19 cellular contexts compared by ENCODE assay signal in genomic region chr2:141306368-141306767, GRCh38.
DNase-seq lines count a peak whose midpoint lies in the region; ATAC-seq, FAIRE-seq and TF ChIP-seq lines count a peak whose summit lies in the region.
"Had no signal": no experiment of that assay in that cellular context is flagged by ENCODE, and none has a peak within 500 bp of the region (broad histone marks: within the 10 kb centered on the region; RNA-seq: fewer than 3 reads in every experiment).

No MANE protein-coding gene starts in this region.

- H3K4me1 ChIP-seq in A549 (no peaks in the 10 kb centered on the region), K562 (replicated peaks in 1 of 2; ENCODE audit: control insufficient read depth in 2 of 2, insufficient read depth in 2 of 2, low read length in 2 of 2) (no peaks in the 10 kb centered on the region), hepatocyte (ENCODE audit: insufficient read depth) (no peaks in the 10 kb centered on the region)
- H3K4me1 ChIP-seq: BE2C, BLaER1 had no signal

- H3K9me2 ChIP-seq in hepatocyte (replicated peaks; ENCODE audit: insufficient read depth): no peaks in the 10 kb centered on the region

- TF ChIP-seq CTCF in A549 (IDR thresholded peaks at IDR 0.05) (no peak), K562 (IDR thresholded peaks at IDR 0.05 in 2 of 3, conservative IDR thresholded peaks at IDR 0.05 in 1 of 3; ENCODE audit: insufficient read depth in 2 of 3, low read depth in 1 of 3, low read length in 3 of 3) (no peak), D721Med (IDR thresholded peaks at IDR 0.05; ENCODE audit: insufficient read depth, missing control alignments) (no peak), hepatocyte (IDR thresholded peaks at IDR 0.05; ENCODE audit: poor library complexity) (no peak)

- no TSS peak for BruUV-seq in K562 (replicated peaks; lab: Mats Ljungman, UMichigan)

- CTCF ChIA-PET in A549 (lab: Yijun Ruan, JAX): interaction anchor here (0.6 kb wide), 1 partner anchor 558 kb away, joined by 4 read pairs; no protein-coding TSS in a partner anchor
- CTCF ChIA-PET in K562 (lab: Yijun Ruan, JAX; ENCODE audit: low intra/inter-chr PET ratio): no interaction called here

- no peaks in the 10 kb centered on the region for H3K36me3 ChIP-seq in K562 (ENCODE audit: control insufficient read depth, insufficient read depth, low read length)
- H3K36me3 ChIP-seq in hepatocyte (replicated peaks; ENCODE audit: insufficient read depth, low read depth): no peaks in the 10 kb centered on the region
- H3K36me3 ChIP-seq: BE2C, BLaER1 had no signal

- H3K27ac ChIP-seq in A549 (no peak overlapping the region), K562 (ENCODE audit: extremely low read depth, low read depth, low read length) (no peak overlapping the region), hepatocyte (no peak overlapping the region)
- H3K27ac ChIP-seq: BLaER1 had no signal

- intact Hi-C loops in K562 (cut with micrococcal nuclease): no loop called here

- in situ Hi-C loops in K562 (cut with MboI): no loop called here

- TF ChIP-seq EP300 in A549 (IDR thresholded peaks at IDR 0.05) (no peak), K562 (IDR thresholded peaks at IDR 0.05; ENCODE audit: low read length) (no peak)

- H3K27me3 ChIP-seq in K562 (ENCODE audit: control insufficient read depth in 2 of 2, insufficient read depth in 2 of 2, low read length in 2 of 2) (no peaks in the 10 kb centered on the region), hepatocyte (no peaks in the 10 kb centered on the region)
- H3K27me3 ChIP-seq: BE2C, BLaER1 had no signal

- DNase-seq in A549 (ENCODE audit: low read depth in 1 of 2, low spot score in 1 of 2): no peak
- no peak for DNase-seq in K562 (ENCODE audit: extremely low read depth in 1 of 4, low spot score in 3 of 4)
- DNase-seq in D721Med (ENCODE audit: insufficient read length, low spot score): no peak
- no peak for DNase-seq in hepatocyte (ENCODE audit: low spot score)
- DNase-seq: 8988T; ACHN; BE2C; C1 segment of cervical spinal cord; CD4-positive, alpha-beta memory T cell; CD4-positive, CD25-positive, alpha-beta regulatory T cell; CD8-positive, alpha-beta memory T cell; COR-L47; DMS79 treated with DMSO at 0.1 percent for 48 hours; GF-D8 had no signal

- H3K9me3 ChIP-seq in A549 (no peaks in the 10 kb centered on the region), K562 (replicated peaks; ENCODE audit: control insufficient read depth, insufficient read depth, low read depth, low read length) (no peaks in the 10 kb centered on the region), hepatocyte (ENCODE audit: low read depth) (no peaks in the 10 kb centered on the region)
- H3K9me3 ChIP-seq: BE2C, BLaER1 had no signal

- TF ChIP-seq RAD21 in A549 (conservative IDR thresholded peaks at IDR 0.05 in 1 of 2, IDR thresholded peaks at IDR 0.05 in 1 of 2): no peak
- no peak for TF ChIP-seq RAD21 in K562 (CRISPR knock-in tag; conservative IDR thresholded peaks at IDR 0.05 in 1 of 2, IDR thresholded peaks at IDR 0.05 in 1 of 2)

- H2AFZ ChIP-seq in K562 (ENCODE audit: low read depth, low read length): no peak overlapping the region
- no peak overlapping the region for H2AFZ ChIP-seq in hepatocyte

- H3K9ac ChIP-seq in K562 (ENCODE audit: insufficient read depth in 1 of 2, low read depth in 2 of 2, low read length in 2 of 2): no peak overlapping the region
- H3K9ac ChIP-seq: BLaER1 had no signal

- POLR2A ChIA-PET in A549 (lab: Yijun Ruan, JAX) (no interaction called here), K562 (lab: Yijun Ruan, JAX) (interaction anchor here (0.6 kb wide), 1 partner anchor 38 kb away, joined by 3 read pairs; no protein-coding TSS in a partner anchor)

- ATAC-seq in A549: no peak
- ATAC-seq in K562: no peak
- no peak for ATAC-seq in GM18909 (IDR thresholded peaks at IDR 0.05; ENCODE audit: poor library complexity, unreplicated experiment)

- no peaks in the 10 kb centered on the region for H3K79me2 ChIP-seq in K562 (ENCODE audit: control insufficient read depth, insufficient read depth, low read length)
- no peaks in the 10 kb centered on the region for H3K79me2 ChIP-seq in hepatocyte

- H3K4me2 ChIP-seq in A549 (no peak overlapping the region), K562 (ENCODE audit: insufficient read depth, low read length) (no peak overlapping the region), hepatocyte (no peak overlapping the region)
- H3K4me2 ChIP-seq: BLaER1 had no signal

- H3K4me3 ChIP-seq in A549: no peak overlapping the region
- H3K4me3 ChIP-seq in K562: no peak overlapping the region
- H3K4me3 ChIP-seq in hepatocyte: no peak overlapping the region
- H3K4me3 ChIP-seq: BLaER1 had no signal

- TF ChIP-seq POLR2A in A549 (IDR thresholded peaks at IDR 0.05; ENCODE audit: low read length) (no peak), K562 (conservative IDR thresholded peaks at IDR 0.05) (no peak)

- H3K9me1 ChIP-seq in K562 (ENCODE audit: control insufficient read depth, insufficient read depth, low read length): no peaks in the 10 kb centered on the region

- H4K20me1 ChIP-seq in K562 (replicated peaks; ENCODE audit: control insufficient read depth, insufficient read depth, low read length): no peaks in the 10 kb centered on the region
- H4K20me1 ChIP-seq in hepatocyte (ENCODE audit: insufficient read depth, poor library complexity, severe bottlenecking): no peaks in the 10 kb centered on the region
- H4K20me1 ChIP-seq: BLaER1 had no signal

- FAIRE-seq in A204.1 (lab: Jason Lieb, UNC): peak; percentile 6
- no peak for FAIRE-seq in A549 (lab: Jason Lieb, UNC)
- no peak for FAIRE-seq in K562 (lab: Jason Lieb, UNC)
- no peak for FAIRE-seq in D721Med (lab: Jason Lieb, UNC)
- FAIRE-seq: G401.6, GM12891 had no signal

TF ChIP-seq in A549, 52 proteins besides CTCF, POLR2A, EP300 and RAD21:
- TF ChIP-seq ATOH8 (CRISPR knock-in tag; IDR thresholded peaks at IDR 0.05; ENCODE audit: low read depth): no peak
- TF ChIP-seq RCOR1 (IDR thresholded peaks at IDR 0.05; ENCODE audit: low read depth, low read length): no peak
- peak; percentile 50 for TF ChIP-seq MAFK (IDR thresholded peaks at IDR 0.05; ENCODE audit: partially characterized antibody)

TF ChIP-seq in K562, 482 proteins besides CTCF, POLR2A, EP300 and RAD21:
- TF ChIP-seq C11orf30 (IDR thresholded peaks at IDR 0.05; ENCODE audit: low read depth): peak; percentile 40; the same call in 1 of the 2 replicates
- no peak for TF ChIP-seq CREB5 (CRISPR knock-in tag; IDR thresholded peaks at IDR 0.05)
- TF ChIP-seq UBTF (IDR thresholded peaks at IDR 0.05; ENCODE audit: borderline replicate concordance in 1 of 2, low read depth in 2 of 2, low read length in 2 of 2): no peak
- TF ChIP-seq MAFG (tag; conservative IDR thresholded peaks at IDR 0.05): peak; percentile 25; the same call in 1 of the 2 replicates
- TF ChIP-seq ZNF316 (IDR thresholded peaks at IDR 0.05): peak; percentile 73
TF ChIP-seq in K562: peak in this region for 3.
